1 cellular context compared by ENCODE assay signal in the genomic region with DNA sequence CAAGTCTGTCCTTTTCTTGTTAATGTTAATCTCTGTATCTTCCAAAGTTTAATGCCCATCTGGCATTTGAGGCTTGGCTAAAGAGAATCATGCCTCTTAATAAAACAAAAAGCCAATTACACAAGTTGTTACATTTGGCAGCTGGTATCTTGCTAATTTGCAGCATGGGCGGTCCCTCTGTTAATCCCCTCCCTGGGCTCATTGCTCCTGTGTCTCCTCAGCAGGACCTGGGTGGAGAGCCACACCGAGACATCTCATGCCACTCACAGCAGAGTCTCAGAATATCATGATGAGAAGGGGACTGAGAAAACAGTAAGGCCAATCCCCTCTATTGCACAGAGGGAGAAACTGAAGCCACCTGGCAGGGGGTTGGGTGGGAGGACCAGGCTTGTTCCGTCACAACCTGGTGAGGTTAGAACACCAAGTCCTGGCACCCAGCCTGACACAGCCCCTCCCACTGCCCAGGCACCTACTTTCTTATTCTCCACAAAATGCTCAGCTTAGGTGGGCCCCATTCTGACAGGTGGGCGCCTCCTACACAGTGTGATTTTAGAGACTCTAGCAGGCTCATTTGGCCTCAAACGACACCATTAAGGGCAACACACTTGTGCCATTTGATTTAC.
TF ChIP-seq lines count a peak whose summit lies in the region.

No MANE protein-coding gene starts in this region.

TF ChIP-seq in IMR-90, 13 proteins besides CTCF, POLR2A, EP300 and RAD21 (continued from another document):
- TF ChIP-seq, protein P1, sequence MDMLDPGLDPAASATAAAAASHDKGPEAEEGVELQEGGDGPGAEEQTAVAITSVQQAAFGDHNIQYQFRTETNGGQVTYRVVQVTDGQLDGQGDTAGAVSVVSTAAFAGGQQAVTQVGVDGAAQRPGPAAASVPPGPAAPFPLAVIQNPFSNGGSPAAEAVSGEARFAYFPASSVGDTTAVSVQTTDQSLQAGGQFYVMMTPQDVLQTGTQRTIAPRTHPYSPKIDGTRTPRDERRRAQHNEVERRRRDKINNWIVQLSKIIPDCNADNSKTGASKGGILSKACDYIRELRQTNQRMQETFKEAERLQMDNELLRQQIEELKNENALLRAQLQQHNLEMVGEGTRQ (IDR thresholded peaks at IDR 0.05; ENCODE audit: low read depth, low read length): no peak
- no peak for TF ChIP-seq RFX5 (IDR thresholded peaks at IDR 0.05; ENCODE audit: low read depth, low read length)
- TF ChIP-seq FOS (IDR thresholded peaks at IDR 0.05; ENCODE audit: low read depth, low read length): no peak
- no peak for TF ChIP-seq BHLHE40 (IDR thresholded peaks at IDR 0.05; ENCODE audit: low read depth, low read length)
- TF ChIP-seq NFE2L2 (IDR thresholded peaks at IDR 0.05; ENCODE audit: low read depth, low read length): no peak
